In the genomic region with DNA sequence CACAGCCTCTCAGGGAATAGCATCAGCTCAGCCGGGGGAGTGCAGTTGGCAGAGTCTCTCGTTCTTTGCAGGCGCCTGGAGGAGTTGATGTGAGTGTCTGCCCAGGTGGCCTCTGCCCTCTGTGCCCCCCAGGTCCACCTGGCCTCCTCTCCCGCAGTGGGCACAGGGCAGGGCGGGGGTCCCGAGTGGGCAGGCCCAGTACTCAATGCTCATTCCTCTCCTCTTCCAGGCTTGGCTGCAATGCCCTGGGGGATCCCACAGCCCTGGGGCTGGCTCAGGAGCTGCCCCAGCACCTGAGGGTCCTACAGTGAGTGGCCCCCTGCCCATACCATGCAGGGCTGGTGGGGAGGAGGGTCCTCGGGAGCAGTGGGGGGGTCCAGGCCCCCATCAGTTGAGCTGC, we compare ENCODE assay signal across 27 cellular contexts.
"Had no signal": no experiment of that assay in that cellular context is flagged by ENCODE, and none has a peak within 500 bp of the region (broad histone marks: within the 10 kb centered on the region; RNA-seq: fewer than 3 reads in every experiment).

No MANE protein-coding gene starts in this region.

- H3K4me1 Mint-ChIP-seq: endodermal cell had no signal

- H3K9me3 Mint-ChIP-seq: dendritic cell treated with granulocyte-macrophage colony-stimulating factor and Interleukin-4, amounts not matched to agents 40 ng/mL and 50 ng/mL, for 4 days; endodermal cell; natural killer cell; stimulated activated naive CD8-positive, alpha-beta T cell treated with anti-CD3 and anti-CD28 coated beads, Interleukin-15, Interleukin-2, amounts not matched to agents 100 ng/mL and 50 ng/mL, for 24 hours had no signal

- H3K27me3 ChIP-seq: colonic mucosa, gastroesophageal sphincter, heart left ventricle, hepatocyte, left lung, neutrophil, suprapubic skin, transverse colon, upper lobe of right lung, uterus had no signal

- H3K4me3 ChIP-seq: colonic mucosa, gastroesophageal sphincter, heart left ventricle, hepatocyte, left lung, smooth muscle cell, suprapubic skin, transverse colon, upper lobe of right lung, uterus had no signal

- H3K27me3 Mint-ChIP-seq: dendritic cell treated with granulocyte-macrophage colony-stimulating factor and Interleukin-4, amounts not matched to agents 40 ng/mL and 50 ng/mL, for 4 days; stimulated activated naive CD8-positive, alpha-beta T cell treated with anti-CD3 and anti-CD28 coated beads, Interleukin-15, Interleukin-2, amounts not matched to agents 100 ng/mL and 50 ng/mL, for 24 hours had no signal

- H2AFZ ChIP-seq: hepatocyte, parathyroid adenoma had no signal

- H3K4me3 Mint-ChIP-seq: dendritic cell treated with granulocyte-macrophage colony-stimulating factor and Interleukin-4, amounts not matched to agents 40 ng/mL and 50 ng/mL, for 4 days; endodermal cell; natural killer cell; stimulated activated naive CD8-positive, alpha-beta T cell treated with anti-CD3 and anti-CD28 coated beads, Interleukin-15, Interleukin-2, amounts not matched to agents 100 ng/mL and 50 ng/mL, for 24 hours had no signal

- H3K9ac ChIP-seq: parathyroid adenoma had no signal

- H3K36me3 ChIP-seq: uterus had no signal

- H3K4me1 ChIP-seq: colonic mucosa, gastroesophageal sphincter, heart left ventricle, left lung, parathyroid adenoma, suprapubic skin, transverse colon, upper lobe of right lung, uterus had no signal

- H3K9me3 ChIP-seq: colonic mucosa, gastroesophageal sphincter, heart left ventricle, left lung, neutrophil, suprapubic skin, transverse colon, upper lobe of right lung, uterus had no signal

- ATAC-seq: esophagus mucosa, gastroesophageal sphincter, heart left ventricle, left cardiac atrium, left lung, natural killer cell, sciatic nerve, upper lobe of right lung had no signal

- H3K27ac Mint-ChIP-seq: dendritic cell treated with granulocyte-macrophage colony-stimulating factor and Interleukin-4, amounts not matched to agents 40 ng/mL and 50 ng/mL, for 4 days; endodermal cell; natural killer cell; progenitor cell of endocrine pancreas; stimulated activated naive CD8-positive, alpha-beta T cell treated with anti-CD3 and anti-CD28 coated beads, Interleukin-15, Interleukin-2, amounts not matched to agents 100 ng/mL and 50 ng/mL, for 24 hours had no signal

- DNase-seq: colonic mucosa; effector CD8-positive, alpha-beta T cell; endodermal cell; foreskin fibroblast; heart left ventricle; left cardiac atrium; left lung; natural killer cell; stimulated activated CD4-positive, alpha-beta T cell treated with anti-CD3 and anti-CD28 coated beads, Interleukin-12 subunit alpha, Interleukin-12 subunit beta, amount 100 ng/mL, for 4 hours; stimulated activated CD4-positive, alpha-beta T cell treated with anti-CD3 and anti-CD28 coated beads, Interleukin-1b, Interleukin-23, amount 100 ng/mL, for 48 hours; stimulated activated CD4-positive, alpha-beta T cell treated with anti-CD3 and anti-CD28 coated beads, Interleukin-4, amount 100 ng/mL, for 1 hour; stimulated activated CD8-positive, alpha-beta memory T cell treated with anti-CD3 and anti-CD28 coated beads, Interleukin-4, amount 100 ng/mL, for 48 hours; transverse colon; upper lobe of right lung; uterus had no signal

- H3K27ac ChIP-seq: colonic mucosa, epithelial cell of prostate, gastroesophageal sphincter, heart left ventricle, hepatocyte, left lung, neutrophil, parathyroid adenoma, suprapubic skin, transverse colon, upper lobe of right lung, uterus had no signal

- H3K4me2 ChIP-seq: hepatocyte, smooth muscle cell had no signal
